ENCODE assay signal across 22 cellular contexts in the genomic region with DNA sequence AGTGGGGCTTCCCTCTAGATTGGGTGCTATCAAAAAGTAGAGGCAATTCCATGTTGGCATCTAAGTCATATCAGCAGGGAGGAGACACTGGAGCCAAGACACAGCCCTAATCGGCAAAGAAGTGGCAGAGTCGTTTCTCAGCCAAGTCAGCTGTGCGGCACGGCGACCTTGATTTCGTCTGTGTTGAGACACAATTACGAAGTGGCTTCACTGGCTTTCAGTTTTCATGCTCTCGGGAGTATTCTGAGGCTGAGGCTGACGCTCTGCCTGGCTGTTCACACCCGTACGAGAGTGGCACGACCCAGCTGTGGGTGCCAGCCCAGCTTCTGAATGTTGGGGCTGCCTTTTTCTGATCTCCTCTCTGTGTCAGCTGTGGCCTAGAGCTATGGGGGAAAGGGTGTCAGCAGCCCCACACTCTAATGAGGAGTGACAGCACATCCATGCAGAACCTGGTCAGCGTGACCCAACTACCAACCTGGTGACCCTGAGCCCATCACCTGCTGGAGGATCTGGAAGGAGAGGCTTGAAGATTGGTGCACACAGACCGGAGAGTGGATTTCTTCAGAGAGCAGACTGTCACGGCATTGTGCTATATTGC.
"Had no signal": no experiment of that assay in that cellular context is flagged by ENCODE, and none has a peak within 500 bp of the region (broad histone marks: within the 10 kb centered on the region; RNA-seq: fewer than 3 reads in every experiment).

No MANE protein-coding gene starts in this region.

- H3K4me3 ChIP-seq: esophagus muscularis mucosa, gastrocnemius medialis, pancreas, spleen, transverse colon, vagina had no signal

- H3K27me3 ChIP-seq: esophagus muscularis mucosa, gastrocnemius medialis, transverse colon, vagina had no signal

- H3K4me3 Mint-ChIP-seq: activated naive CD4-positive, alpha-beta T cell treated with anti-CD3 and anti-CD28 coated beads, Interleukin-2, amount 50 U/mL, for 24 hours; activated T-cell treated with anti-CD3 and anti-CD28 coated beads, Interleukin-2, amount 50 U/mL, for 72 hours; brain; nephron; T-helper 1 cell treated with Interleukin-12 subunit alpha and Interleukin-12 subunit beta and Interleukin-4 antibody, amounts not matched to agents 30 μg/mL and 1 μg/mL, for 36 hours; WTC11 had no signal

- H3K27me3 Mint-ChIP-seq: activated naive CD4-positive, alpha-beta T cell treated with anti-CD3 and anti-CD28 coated beads, Interleukin-2, amount 50 U/mL, for 24 hours had no signal

- H3K36me3 Mint-ChIP-seq: brain had no signal

- H3K4me1 ChIP-seq: esophagus muscularis mucosa, gastrocnemius medialis, pancreas, spleen, transverse colon, vagina had no signal

- H3K9me3 Mint-ChIP-seq: activated naive CD4-positive, alpha-beta T cell treated with anti-CD3 and anti-CD28 coated beads, Interleukin-2, amount 50 U/mL, for 24 hours; activated T-cell treated with anti-CD3 and anti-CD28 coated beads, Interleukin-2, amount 50 U/mL, for 72 hours; T-helper 1 cell treated with Interleukin-12 subunit alpha and Interleukin-12 subunit beta and Interleukin-4 antibody, amounts not matched to agents 30 μg/mL and 1 μg/mL, for 36 hours had no signal

- H3K27ac Mint-ChIP-seq: activated naive CD4-positive, alpha-beta T cell treated with anti-CD3 and anti-CD28 coated beads, Interleukin-2, amount 50 U/mL, for 24 hours; activated T-cell treated with anti-CD3 and anti-CD28 coated beads, Interleukin-2, amount 50 U/mL, for 72 hours; brain; nephron; T-helper 1 cell treated with Interleukin-12 subunit alpha and Interleukin-12 subunit beta and Interleukin-4 antibody, amounts not matched to agents 30 μg/mL and 1 μg/mL, for 36 hours; WTC11 had no signal

- DNase-seq: activated gamma-delta T cell; activated T-cell treated with anti-CD3 and anti-CD28 coated beads, Interleukin-2, amount 50 U/mL, for 72 hours; caudate nucleus; dermis blood vessel endothelial cell; effector memory CD4-positive, alpha-beta T cell; gastrocnemius medialis; hippocampal formation; stimulated activated CD4-positive, alpha-beta T cell treated with anti-CD3 and anti-CD28 coated beads, Interleukin-4, amount 100 ng/mL, for 1 hour; stimulated activated naive CD4-positive, alpha-beta T cell treated with Interleukin-2 at 50 U/mL for 16 hours; substantia nigra; T1000; transverse colon had no signal

- ATAC-seq: activated T-cell treated with anti-CD3 and anti-CD28 coated beads, Interleukin-2, amount 50 U/mL, for 72 hours; gastrocnemius medialis; WTC11 had no signal

- H3K27ac ChIP-seq: esophagus muscularis mucosa, gastrocnemius medialis, neutrophil, pancreas, spleen, transverse colon, vagina had no signal

- H3K4me1 Mint-ChIP-seq: activated naive CD4-positive, alpha-beta T cell treated with anti-CD3 and anti-CD28 coated beads, Interleukin-2, amount 50 U/mL, for 24 hours; brain; nephron; WTC11 had no signal

- FAIRE-seq: pancreas had no signal

- H3K9me3 ChIP-seq: esophagus muscularis mucosa, gastrocnemius medialis, neutrophil, pancreas, spleen, transverse colon, vagina had no signal

- H3K36me3 ChIP-seq: esophagus muscularis mucosa, gastrocnemius medialis, neutrophil, pancreas, spleen, transverse colon, vagina had no signal
